ENCODE assay signal across 18 cellular contexts in genomic region chr7:120920588-120920987, GRCh38.
DNase-seq lines count a peak whose midpoint lies in the region; TF ChIP-seq lines count a peak whose summit lies in the region.
"Had no signal": no experiment of that assay in that cellular context is flagged by ENCODE, and none has a peak within 500 bp of the region (broad histone marks: within the 10 kb centered on the region; RNA-seq: fewer than 3 reads in every experiment).

No MANE protein-coding gene starts in this region.

- no peak overlapping the region for H3K27ac ChIP-seq in tibial artery
- H3K27ac ChIP-seq: BLaER1, GM23248, Peyer's patch had no signal

- in situ Hi-C loops in GM13976 (cut with MboI; ENCODE audit: low sequenced_read_pairs, unreplicated experiment) = no loop called here

- no peaks in the 10 kb centered on the region for H3K4me1 ChIP-seq in tibial artery
- H3K4me1 ChIP-seq: BLaER1, Peyer's patch had no signal

- TF ChIP-seq CTCF in tibial artery (IDR thresholded peaks at IDR 0.05) (no peak), GM13976 (IDR thresholded peaks at IDR 0.05; ENCODE audit: borderline replicate concordance, control extremely low read depth, extremely low read depth, insufficient read depth, missing control alignments) (no peak)

- no peaks in the 10 kb centered on the region for H3K36me3 ChIP-seq in tibial artery
- H3K36me3 ChIP-seq: BLaER1, Peyer's patch had no signal

- no peaks in the 10 kb centered on the region for H3K27me3 ChIP-seq in tibial artery
- H3K27me3 ChIP-seq: BLaER1, Peyer's patch had no signal

- peak; percentile 8 for DNase-seq in COLO668 (lab: John Stamatoyannopoulos, UW; ENCODE audit: unreplicated experiment)
- peak; percentile 87 for DNase-seq in DMS 273 (lab: John Stamatoyannopoulos, UW; ENCODE audit: unreplicated experiment)
- peak; percentile 42 for DNase-seq in NCI-H2029 treated with DMSO at 0.1 percent for 48 hours (lab: John Stamatoyannopoulos, UW)
- peak; percentile 80 for DNase-seq in SHP77 treated with DMSO at 0.1 percent for 48 hours (lab: John Stamatoyannopoulos, UW)
- no peak for DNase-seq in HPDE6-E6E7 (ENCODE audit: extremely low spot score)
- DNase-seq in stimulated activated CD4-positive, alpha-beta T cell treated with anti-CD3 and anti-CD28 coated beads, Interleukin-1b, Interleukin-23, amount 100 ng/mL, for 48 hours = no peak
- no peak for DNase-seq in tibial artery
- no peak for DNase-seq in GM13976 (ENCODE audit: low spot score)
- DNase-seq: CD8-positive, alpha-beta memory T cell; DND-41; GDM1; GM23248; NCI-H1048; NCI-H2107; NCI-H526 treated with DMSO at 0.1 percent for 48 hours; Peyer's patch; Right ventricle myocardium superior had no signal

- intact Hi-C loops in tibial artery (cut with DNase I; ENCODE audit: low total_unique reads) = loop anchor here (10.0 kb wide), 1 partner anchor 56 kb away; no protein-coding TSS in a partner anchor

- no peaks in the 10 kb centered on the region for H3K9me3 ChIP-seq in tibial artery
- H3K9me3 ChIP-seq: BLaER1, Peyer's patch had no signal

- H3K4me3 ChIP-seq in tibial artery = no peak overlapping the region
- H3K4me3 ChIP-seq: BLaER1, GM23248, Peyer's patch had no signal

Comparison
In these comparisons a context has a peak if more than half of its experiments do, and no peak if none do; other contexts are left out.
1. DNase-seq: peak in COLO668 (single experiment), DMS 273 (single experiment), NCI-H2029 treated with DMSO at 0.1 percent for 48 hours (single experiment) and SHP77 treated with DMSO at 0.1 percent for 48 hours (single experiment); none in HPDE6-E6E7 (single experiment), stimulated activated CD4-positive, alpha-beta T cell treated with anti-CD3 and anti-CD28 coated beads, Interleukin-1b, Interleukin-23, amount 100 ng/mL, for 48 hours (single experiment), tibial artery (0 of 2) and GM13976 (single experiment).